ENCODE assay signal across 28 cellular contexts in genomic region chr1:34315974-34316373, GRCh38.
"Had no signal": no experiment of that assay in that cellular context is flagged by ENCODE, and none has a peak within 500 bp of the region (broad histone marks: within the 10 kb centered on the region; RNA-seq: fewer than 3 reads in every experiment).

No MANE protein-coding gene starts in this region.

- FAIRE-seq: colon, endometrium, endothelial cell of umbilical vein, frontal cortex had no signal

- H3K27ac ChIP-seq: colonic mucosa, coronary artery, dorsolateral prefrontal cortex, epithelial cell of prostate, esophagus squamous epithelium, foreskin keratinocyte, gastrocnemius medialis, gastroesophageal sphincter, heart left ventricle, heart right ventricle, hepatocyte had no signal

- H3K79me2 ChIP-seq: hepatocyte had no signal

- H3K9me3 ChIP-seq: colonic mucosa, gastrocnemius medialis had no signal

- DNase-seq: colonic mucosa; cortex of kidney; dermis blood vessel endothelial cell; dorsolateral prefrontal cortex; effector CD4-positive, alpha-beta T cell; effector CD8-positive, alpha-beta T cell; effector memory CD4-positive, alpha-beta T cell; effector memory CD8-positive, alpha-beta T cell; endodermal cell; erythroblast; esophagus squamous epithelium; foreskin fibroblast; foreskin keratinocyte; foreskin melanocyte; gastrocnemius medialis; glutamatergic neuron; head of caudate nucleus; heart left ventricle; heart right ventricle had no signal

- ATAC-seq: effector memory CD8-positive, alpha-beta T cell; esophagus mucosa; foreskin keratinocyte; gastrocnemius medialis; gastroesophageal sphincter; heart left ventricle; heart right ventricle had no signal

- H3K36me3 ChIP-seq: colonic mucosa, esophagus squamous epithelium, gastrocnemius medialis, gastroesophageal sphincter, heart left ventricle, heart right ventricle had no signal

- H3K4me1 ChIP-seq: colonic mucosa, esophagus squamous epithelium, foreskin keratinocyte, gastrocnemius medialis, gastroesophageal sphincter, heart left ventricle, heart right ventricle had no signal

- H2AFZ ChIP-seq: hepatocyte had no signal

- H3K4me2 ChIP-seq: hepatocyte had no signal

- H3K27me3 ChIP-seq: colonic mucosa, dorsolateral prefrontal cortex, gastrocnemius medialis, gastroesophageal sphincter, heart left ventricle, heart right ventricle, hepatocyte had no signal

- H3K4me3 ChIP-seq: colonic mucosa, coronary artery, dorsolateral prefrontal cortex, esophagus squamous epithelium, gastrocnemius medialis, gastroesophageal sphincter, heart left ventricle, heart right ventricle, hepatocyte had no signal
